Comparison of ENCODE assay signal across 12 cellular contexts in genomic region chr6:111683126-111683525, GRCh38.
A peak's percentile ranks its signal among the peaks of the same experiment; 100 is the strongest.
DNase-seq lines count a peak whose midpoint lies in the region; ATAC-seq and TF ChIP-seq lines count a peak whose summit lies in the region.
"Had no signal": no experiment of that assay in that cellular context is flagged by ENCODE, and none has a peak within 500 bp of the region (broad histone marks: within the 10 kb centered on the region; RNA-seq: fewer than 3 reads in every experiment).

No MANE protein-coding gene starts in this region.

- H3K4me3 ChIP-seq in cardiac fibroblast (replicated peaks in 1 of 2; ENCODE audit: low read depth in 2 of 2, low read length in 2 of 2) (no peak overlapping the region), mesenchymal stem cell (ENCODE audit: insufficient read depth in 1 of 2, low read depth in 1 of 2, low read length in 2 of 2) (no peak overlapping the region)
- H3K4me3 ChIP-seq: mucosa of descending colon had no signal

- peaks cover 5 to 69% of the 10 kb centered on the region in 2 experiments for H3K36me3 ChIP-seq in mesenchymal stem cell (ENCODE audit: control insufficient read depth in 1 of 2, insufficient read depth in 2 of 2, low read depth in 1 of 2, low read length in 2 of 2)

- no peak overlapping the region for H2BK120ac ChIP-seq in mesenchymal stem cell (ENCODE audit: low read depth, low read length)

- H3K18ac ChIP-seq in mesenchymal stem cell (ENCODE audit: low read depth in 1 of 2, low read length in 2 of 2): no peak overlapping the region

- H3K4me1 Mint-ChIP-seq in T-cell: peaks cover 90 to 91% (median 91%) of the 10 kb centered on the region in 3 donors

- no peak overlapping the region for H2BK12ac ChIP-seq in mesenchymal stem cell (ENCODE audit: low read length in 2 of 2)

- H3K27ac ChIP-seq in mesenchymal stem cell (ENCODE audit: low read length, poor library complexity, severe bottlenecking): no peak overlapping the region
- peak overlapping the region; percentile 73 for H3K27ac ChIP-seq in temporal lobe (ENCODE audit: low read depth, low read length)

- H3K79me1 ChIP-seq in mesenchymal stem cell (replicated peaks; ENCODE audit: low read length, poor library complexity, severe bottlenecking): peaks cover 4% of the 10 kb centered on the region

- H3K4me1 ChIP-seq in mesenchymal stem cell (ENCODE audit: control insufficient read depth, insufficient read depth, low read depth, low read length): peaks cover 8% of the 10 kb centered on the region

- TF ChIP-seq CTCF in cardiac fibroblast (IDR thresholded peaks at IDR 0.05; ENCODE audit: low read depth, low read length) (no peak), GM20000 (IDR thresholded peaks at IDR 0.05; ENCODE audit: extremely low read depth, missing control alignments) (no peak)

- no peak overlapping the region for H4K8ac ChIP-seq in mesenchymal stem cell (ENCODE audit: low read length)

- peak overlapping the region in 1 of 2 experiments; percentile 7 for H3K4ac ChIP-seq in mesenchymal stem cell (ENCODE audit: low read depth in 1 of 2, low read length in 2 of 2)

- no peaks in the 10 kb centered on the region for H3K9me3 ChIP-seq in mesenchymal stem cell (ENCODE audit: control insufficient read depth, low read length)
- H3K9me3 ChIP-seq: mucosa of descending colon had no signal

- H3K27me3 ChIP-seq in mesenchymal stem cell (ENCODE audit: control insufficient read depth in 1 of 2, insufficient read depth in 1 of 2, low read length in 2 of 2): no peaks in the 10 kb centered on the region

- no peak overlapping the region for H3K14ac ChIP-seq in mesenchymal stem cell (ENCODE audit: low read length in 2 of 2)

- DNase-seq in T-cell (no peak), cardiac fibroblast (ENCODE audit: low read depth in 2 of 2) (peak; percentile 19 to 36), mesenchymal stem cell (no peak), GM20000 (ENCODE audit: low spot score) (no peak), UCSD-AML1 (lab: John Stamatoyannopoulos, UW; ENCODE audit: unreplicated experiment) (no peak)
- DNase-seq: activated CD4-positive, CD25-positive, alpha-beta regulatory T cell treated with anti-CD3 and anti-CD28 coated beads, Interleukin-2, amount 50 U/mL, for 72 hours; COR-L47; mucosa of descending colon; NCI-H1417; small intestine had no signal

- H2BK15ac ChIP-seq in mesenchymal stem cell (ENCODE audit: low read depth, poor library complexity, severe bottlenecking): no peak overlapping the region

- no peaks in the 10 kb centered on the region for H3K9me3 Mint-ChIP-seq in T-cell

- H2AFZ ChIP-seq in mesenchymal stem cell (ENCODE audit: low read depth, low read length): no peak overlapping the region

- H3K36me3 Mint-ChIP-seq in T-cell: peaks cover 71% of the 10 kb centered on the region

- peak overlapping the region; percentile 84 to 92 for H3K27ac Mint-ChIP-seq in T-cell

- CTCF ChIA-PET in T-cell (lab: Charles Lee): interaction anchor here in 1 of 2 donors (0.6 kb wide), 1 partner anchor 10 kb away, joined by 3 read pairs; no protein-coding TSS in a partner anchor

- no peak for ATAC-seq in T-cell (replicated peaks in 1 of 4)
- no peak for ATAC-seq in GM21723 (IDR thresholded peaks at IDR 0.05; ENCODE audit: unreplicated experiment)
- ATAC-seq: mucosa of descending colon had no signal

- H2BK5ac ChIP-seq in mesenchymal stem cell (ENCODE audit: low read depth, low read length, poor library complexity, severe bottlenecking): no peak overlapping the region

- H3K27me3 Mint-ChIP-seq in T-cell: no peaks in the 10 kb centered on the region

- 98% methylated on average over 4 of the region's 5 CpGs for WGBS in mesenchymal stem cell

- no peak overlapping the region for H4K91ac ChIP-seq in mesenchymal stem cell (ENCODE audit: low read length)

- H3K4me2 ChIP-seq in mesenchymal stem cell (ENCODE audit: low read length, poor library complexity, severe bottlenecking): no peak overlapping the region

- no peak overlapping the region for H3K23ac ChIP-seq in mesenchymal stem cell (ENCODE audit: low read length in 2 of 2)

- peak overlapping the region in 1 of 3 donors; percentile 62 for H3K4me3 Mint-ChIP-seq in T-cell

- no peak overlapping the region for H2AK5ac ChIP-seq in mesenchymal stem cell (ENCODE audit: low read length, severe bottlenecking)

- POLR2A ChIA-PET in T-cell (lab: Charles Lee): interaction anchor here in 1 of 2 donors (0.9 kb wide), 1 partner anchor 12 kb away, joined by 3 read pairs; no protein-coding TSS in a partner anchor

- H3K9ac ChIP-seq in mesenchymal stem cell (ENCODE audit: low read length): peak overlapping the region; percentile 65

Comparison
In these comparisons a context has a peak if more than half of its experiments do, and no peak if none do; other contexts are left out.
1. DNase-seq: peak in cardiac fibroblast (2 of 2); none in T-cell (0 of 34), mesenchymal stem cell (single experiment), GM20000 (single experiment) and UCSD-AML1 (single experiment).